Comparison of ENCODE assay signal across 1 cellular context in the genomic region with DNA sequence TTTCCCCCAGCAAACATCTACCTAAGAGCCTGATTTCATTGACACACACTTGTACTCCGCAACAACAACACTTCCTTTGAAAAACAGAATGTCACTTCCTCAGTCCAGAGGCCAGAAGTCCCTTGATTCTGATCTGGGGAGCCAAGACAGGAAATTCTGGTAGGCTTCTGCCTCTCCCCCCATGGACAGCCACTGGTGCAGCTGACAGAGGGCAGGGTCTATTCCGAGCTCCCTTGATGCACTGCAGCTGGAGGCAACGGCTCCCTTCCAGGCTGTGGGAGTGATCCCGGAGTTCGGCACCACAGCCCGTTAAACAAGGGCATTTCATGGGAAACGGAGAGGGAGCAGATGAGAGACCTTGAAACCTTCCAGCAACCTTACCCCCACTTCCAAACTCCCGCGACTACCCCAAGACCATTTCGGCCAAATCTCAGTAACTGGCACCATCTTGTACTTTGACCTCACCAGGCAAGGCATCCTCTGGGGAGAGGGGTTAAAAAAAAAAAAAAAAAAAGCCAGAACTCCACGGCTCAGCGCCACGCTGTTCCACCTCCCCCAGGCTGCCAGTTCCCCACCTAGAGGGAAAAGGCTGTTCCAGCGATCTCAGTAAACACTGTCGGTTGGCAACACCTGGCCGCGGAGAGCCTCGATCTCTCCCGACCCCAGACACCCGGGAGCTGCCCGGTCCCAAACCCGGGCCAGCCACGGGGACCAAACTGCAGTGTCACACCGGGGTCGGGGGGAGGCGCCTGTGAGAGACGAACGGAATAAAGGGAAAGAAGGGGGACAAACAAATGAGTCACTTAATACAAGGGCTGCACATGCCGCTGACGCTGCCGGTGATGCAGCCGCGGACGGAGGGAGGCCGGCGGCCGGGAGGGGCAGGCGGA.
TF ChIP-seq lines count a peak whose summit lies in the region.

No MANE protein-coding gene starts in this region.

TF ChIP-seq in K562, 482 proteins besides CTCF, POLR2A, EP300 and RAD21 (continued from another document and continues in another):
- TF ChIP-seq ZNF436 (CRISPR knock-in tag; IDR thresholded peaks at IDR 0.05): no peak
- TF ChIP-seq ZNF175 (CRISPR knock-in tag; IDR thresholded peaks at IDR 0.05; ENCODE audit: low read depth): peak; percentile 76; the same call in 1 of the 2 replicates
- peak; percentile 81 for TF ChIP-seq CREM (IDR thresholded peaks at IDR 0.05; ENCODE audit: low read depth)
- TF ChIP-seq ZKSCAN8 (CRISPR knock-in tag; IDR thresholded peaks at IDR 0.05): no peak
- no peak for TF ChIP-seq GTF2A2 (tag; IDR thresholded peaks at IDR 0.05)
- TF ChIP-seq ZKSCAN3 (CRISPR knock-in tag; IDR thresholded peaks at IDR 0.05): no peak
- no peak; the same call in 1 of the 2 replicates for TF ChIP-seq ZBTB17 (CRISPR knock-in tag; IDR thresholded peaks at IDR 0.05)
- no peak for TF ChIP-seq ZNF707 (CRISPR knock-in tag; conservative IDR thresholded peaks at IDR 0.05)
- TF ChIP-seq GABPB2 (CRISPR knock-in tag; conservative IDR thresholded peaks at IDR 0.05): no peak
- TF ChIP-seq RBM17 (IDR thresholded peaks at IDR 0.05; ENCODE audit: borderline replicate concordance, low read depth, low read length): no peak
- TF ChIP-seq, protein P1, sequence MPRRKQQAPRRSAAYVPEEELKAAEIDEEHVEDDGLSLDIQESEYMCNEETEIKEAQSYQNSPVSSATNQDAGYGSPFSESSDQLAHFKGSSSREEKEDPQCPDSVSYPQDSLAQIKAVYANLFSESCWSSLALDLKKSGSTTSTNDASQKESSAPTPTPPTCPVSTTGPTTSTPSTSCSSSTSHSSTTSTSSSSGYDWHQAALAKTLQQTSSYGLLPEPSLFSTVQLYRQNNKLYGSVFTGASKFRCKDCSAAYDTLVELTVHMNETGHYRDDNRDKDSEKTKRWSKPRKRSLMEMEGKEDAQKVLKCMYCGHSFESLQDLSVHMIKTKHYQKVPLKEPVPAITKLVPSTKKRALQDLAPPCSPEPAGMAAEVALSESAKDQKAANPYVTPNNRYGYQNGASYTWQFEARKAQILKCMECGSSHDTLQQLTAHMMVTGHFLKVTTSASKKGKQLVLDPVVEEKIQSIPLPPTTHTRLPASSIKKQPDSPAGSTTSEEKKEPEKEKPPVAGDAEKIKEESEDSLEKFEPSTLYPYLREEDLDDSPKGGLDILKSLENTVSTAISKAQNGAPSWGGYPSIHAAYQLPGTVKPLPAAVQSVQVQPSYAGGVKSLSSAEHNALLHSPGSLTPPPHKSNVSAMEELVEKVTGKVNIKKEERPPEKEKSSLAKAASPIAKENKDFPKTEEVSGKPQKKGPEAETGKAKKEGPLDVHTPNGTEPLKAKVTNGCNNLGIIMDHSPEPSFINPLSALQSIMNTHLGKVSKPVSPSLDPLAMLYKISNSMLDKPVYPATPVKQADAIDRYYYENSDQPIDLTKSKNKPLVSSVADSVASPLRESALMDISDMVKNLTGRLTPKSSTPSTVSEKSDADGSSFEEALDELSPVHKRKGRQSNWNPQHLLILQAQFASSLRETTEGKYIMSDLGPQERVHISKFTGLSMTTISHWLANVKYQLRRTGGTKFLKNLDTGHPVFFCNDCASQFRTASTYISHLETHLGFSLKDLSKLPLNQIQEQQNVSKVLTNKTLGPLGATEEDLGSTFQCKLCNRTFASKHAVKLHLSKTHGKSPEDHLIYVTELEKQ (CRISPR knock-in tag; IDR thresholded peaks at IDR 0.05): no peak
- no peak for TF ChIP-seq SRSF7 (optimal IDR thresholded peaks at IDR 0.05; ENCODE audit: low read depth, low read length)
- peak; percentile 72 for TF ChIP-seq SMAD4 (CRISPR knock-in tag; conservative IDR thresholded peaks at IDR 0.05)
- TF ChIP-seq FOXM1 (IDR thresholded peaks at IDR 0.05; ENCODE audit: low read depth): 0 out of 2 replicates have a peak, but pooled peaks have one; percentile 32
- no peak for TF ChIP-seq FOXM1 (CRISPR knock-in tag; IDR thresholded peaks at IDR 0.05; ENCODE audit: low read depth)
- no peak for TF ChIP-seq BCL6 (CRISPR knock-in tag; IDR thresholded peaks at IDR 0.05)
- TF ChIP-seq TEAD1 (CRISPR knock-in tag; IDR thresholded peaks at IDR 0.05): peak in 1 of 2 experiments; percentile 52; a peak in 1 of 4 replicates
- no peak; the same call in 1 of the 2 replicates for TF ChIP-seq ZEB2 (IDR thresholded peaks at IDR 0.05)
- TF ChIP-seq CBFB (CRISPR knock-in tag; IDR thresholded peaks at IDR 0.05): no peak
- TF ChIP-seq SMARCA5 (IDR thresholded peaks at IDR 0.05): no peak
- TF ChIP-seq PHB (CRISPR knock-in tag; IDR thresholded peaks at IDR 0.05): no peak
- peak; percentile 55 for TF ChIP-seq GABPA (tag; conservative IDR thresholded peaks at IDR 0.05; ENCODE audit: low read depth)
- TF ChIP-seq, protein P2, sequence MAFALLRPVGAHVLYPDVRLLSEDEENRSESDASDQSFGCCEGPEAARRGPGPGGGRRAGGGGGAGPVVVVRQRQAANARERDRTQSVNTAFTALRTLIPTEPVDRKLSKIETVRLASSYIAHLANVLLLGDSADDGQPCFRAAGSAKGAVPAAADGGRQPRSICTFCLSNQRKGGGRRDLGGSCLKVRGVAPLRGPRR (CRISPR knock-in tag; IDR thresholded peaks at IDR 0.05): no peak
- no peak for TF ChIP-seq PHF8 (IDR thresholded peaks at IDR 0.05; ENCODE audit: borderline replicate concordance, low read length)
- no peak for TF ChIP-seq NR4A1 (CRISPR knock-in tag; IDR thresholded peaks at IDR 0.05)
- peak; percentile 69; the same call in 1 of the 2 replicates for TF ChIP-seq NR4A1 (tag; IDR thresholded peaks at IDR 0.05)
- TF ChIP-seq HDAC3 (IDR thresholded peaks at IDR 0.05; ENCODE audit: borderline replicate concordance, partially characterized antibody): no peak
- no peak for TF ChIP-seq ESRRB (CRISPR knock-in tag; IDR thresholded peaks at IDR 0.05; ENCODE audit: borderline replicate concordance)
- no peak for TF ChIP-seq POLR3A (IDR thresholded peaks at IDR 0.05; ENCODE audit: borderline replicate concordance, extremely low read depth, insufficient read depth, insufficient read length)
- no peak for TF ChIP-seq MAFF (IDR thresholded peaks at IDR 0.05; ENCODE audit: low read length)
- TF ChIP-seq ZMIZ1 (IDR thresholded peaks at IDR 0.05; ENCODE audit: low read depth in 2 of 2, low read length in 2 of 2): no peak; a peak in 2 of 4 replicates
- no peak for TF ChIP-seq ZNF561 (CRISPR knock-in tag; conservative IDR thresholded peaks at IDR 0.05)
- TF ChIP-seq WHSC1 (IDR thresholded peaks at IDR 0.05; ENCODE audit: low read length): no peak
- TF ChIP-seq MCM5 (IDR thresholded peaks at IDR 0.05; ENCODE audit: low read depth): no peak
- peak; percentile 72 for TF ChIP-seq NBN (IDR thresholded peaks at IDR 0.05; ENCODE audit: low read depth)
- TF ChIP-seq C11orf30 (IDR thresholded peaks at IDR 0.05; ENCODE audit: low read depth): peak; percentile 86
- TF ChIP-seq ZNF76 (CRISPR knock-in tag; IDR thresholded peaks at IDR 0.05; ENCODE audit: borderline replicate concordance): no peak
- no peak for TF ChIP-seq ZNF143 (CRISPR knock-in tag; IDR thresholded peaks at IDR 0.05)
- TF ChIP-seq ZNF551 (CRISPR knock-in tag; IDR thresholded peaks at IDR 0.05): no peak
- no peak for TF ChIP-seq TCF7L2 (IDR thresholded peaks at IDR 0.05; ENCODE audit: low read depth, low read length)
- no peak for TF ChIP-seq PPARD (CRISPR knock-in tag; IDR thresholded peaks at IDR 0.05)
- no peak for TF ChIP-seq STAT5A (IDR thresholded peaks at IDR 0.05; ENCODE audit: borderline replicate concordance, low read length)
- TF ChIP-seq, protein P3, sequence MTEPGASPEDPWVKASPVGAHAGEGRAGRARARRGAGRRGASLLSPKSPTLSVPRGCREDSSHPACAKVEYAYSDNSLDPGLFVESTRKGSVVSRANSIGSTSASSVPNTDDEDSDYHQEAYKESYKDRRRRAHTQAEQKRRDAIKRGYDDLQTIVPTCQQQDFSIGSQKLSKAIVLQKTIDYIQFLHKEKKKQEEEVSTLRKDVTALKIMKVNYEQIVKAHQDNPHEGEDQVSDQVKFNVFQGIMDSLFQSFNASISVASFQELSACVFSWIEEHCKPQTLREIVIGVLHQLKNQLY (CRISPR knock-in tag; conservative IDR thresholded peaks at IDR 0.05): no peak
- no peak for TF ChIP-seq ASH1L (IDR thresholded peaks at IDR 0.05; ENCODE audit: borderline replicate concordance, low read depth, partially characterized antibody)
- no peak for TF ChIP-seq SREBF2 (CRISPR knock-in tag; IDR thresholded peaks at IDR 0.05)
- no peak for TF ChIP-seq ZC3H8 (IDR thresholded peaks at IDR 0.05)
- TF ChIP-seq, protein P4, sequence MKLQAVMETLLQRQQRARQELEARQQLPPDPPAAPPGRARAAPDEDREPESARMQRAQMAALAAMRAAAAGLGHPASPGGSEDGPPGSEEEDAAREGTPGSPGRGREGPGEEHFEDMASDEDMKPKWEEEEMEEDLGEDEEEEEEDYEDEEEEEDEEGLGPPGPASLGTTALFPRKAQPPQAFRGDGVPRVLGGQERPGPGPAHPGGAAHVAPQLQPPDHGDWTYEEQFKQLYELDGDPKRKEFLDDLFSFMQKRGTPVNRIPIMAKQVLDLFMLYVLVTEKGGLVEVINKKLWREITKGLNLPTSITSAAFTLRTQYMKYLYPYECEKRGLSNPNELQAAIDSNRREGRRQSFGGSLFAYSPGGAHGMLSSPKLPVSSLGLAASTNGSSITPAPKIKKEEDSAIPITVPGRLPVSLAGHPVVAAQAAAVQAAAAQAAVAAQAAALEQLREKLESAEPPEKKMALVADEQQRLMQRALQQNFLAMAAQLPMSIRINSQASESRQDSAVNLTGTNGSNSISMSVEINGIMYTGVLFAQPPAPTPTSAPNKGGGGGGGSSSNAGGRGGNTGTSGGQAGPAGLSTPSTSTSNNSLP (IDR thresholded peaks at IDR 0.05; ENCODE audit: borderline replicate concordance, low read depth, low read length): peak; percentile 27; the same call in 1 of the 2 replicates
- 0 out of 2 replicates have a peak, but pooled peaks have one; percentile 11 for TF ChIP-seq RAD51 (IDR thresholded peaks at IDR 0.05; ENCODE audit: borderline replicate concordance, low read depth)
- TF ChIP-seq NCOA2 (IDR thresholded peaks at IDR 0.05; ENCODE audit: partially characterized antibody in 2 of 2): no peak
- peak; percentile 52; the same call in 1 of the 2 replicates for TF ChIP-seq GTF2E2 (tag; IDR thresholded peaks at IDR 0.05)
- TF ChIP-seq, protein P5, sequence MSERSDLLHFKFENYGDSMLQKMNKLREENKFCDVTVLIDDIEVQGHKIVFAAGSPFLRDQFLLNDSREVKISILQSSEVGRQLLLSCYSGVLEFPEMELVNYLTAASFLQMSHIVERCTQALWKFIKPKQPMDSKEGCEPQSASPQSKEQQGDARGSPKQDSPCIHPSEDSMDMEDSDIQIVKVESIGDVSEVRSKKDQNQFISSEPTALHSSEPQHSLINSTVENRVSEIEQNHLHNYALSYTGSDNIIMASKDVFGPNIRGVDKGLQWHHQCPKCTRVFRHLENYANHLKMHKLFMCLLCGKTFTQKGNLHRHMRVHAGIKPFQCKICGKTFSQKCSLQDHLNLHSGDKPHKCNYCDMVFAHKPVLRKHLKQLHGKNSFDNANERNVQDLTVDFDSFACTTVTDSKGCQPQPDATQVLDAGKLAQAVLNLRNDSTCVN (CRISPR knock-in tag; IDR thresholded peaks at IDR 0.05): no peak
- TF ChIP-seq FOXP1 (CRISPR knock-in tag; IDR thresholded peaks at IDR 0.05): 0 out of 2 replicates have a peak, but pooled peaks have one; percentile 73
- TF ChIP-seq, protein P6, sequence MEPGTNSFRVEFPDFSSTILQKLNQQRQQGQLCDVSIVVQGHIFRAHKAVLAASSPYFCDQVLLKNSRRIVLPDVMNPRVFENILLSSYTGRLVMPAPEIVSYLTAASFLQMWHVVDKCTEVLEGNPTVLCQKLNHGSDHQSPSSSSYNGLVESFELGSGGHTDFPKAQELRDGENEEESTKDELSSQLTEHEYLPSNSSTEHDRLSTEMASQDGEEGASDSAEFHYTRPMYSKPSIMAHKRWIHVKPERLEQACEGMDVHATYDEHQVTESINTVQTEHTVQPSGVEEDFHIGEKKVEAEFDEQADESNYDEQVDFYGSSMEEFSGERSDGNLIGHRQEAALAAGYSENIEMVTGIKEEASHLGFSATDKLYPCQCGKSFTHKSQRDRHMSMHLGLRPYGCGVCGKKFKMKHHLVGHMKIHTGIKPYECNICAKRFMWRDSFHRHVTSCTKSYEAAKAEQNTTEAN (CRISPR knock-in tag; IDR thresholded peaks at IDR 0.05): no peak
- TF ChIP-seq CBX2 (IDR thresholded peaks at IDR 0.05; ENCODE audit: insufficient read depth, low read length, poor library complexity, severe bottlenecking): no peak
- TF ChIP-seq HMG20B (CRISPR knock-in tag; IDR thresholded peaks at IDR 0.05): no peak
- 0 out of 2 replicates have a peak, but pooled peaks have one; percentile 17 for TF ChIP-seq CBFA2T2 (conservative IDR thresholded peaks at IDR 0.05)
- TF ChIP-seq RFX7 (CRISPR knock-in tag; IDR thresholded peaks at IDR 0.05): no peak
